In genomic region chr2:45123521-45124191, GRCh38 we compare ENCODE assay signal across 28 cellular contexts.
"Had no signal": no experiment of that assay in that cellular context is flagged by ENCODE, and none has a peak within 500 bp of the region (broad histone marks: within the 10 kb centered on the region; RNA-seq: fewer than 3 reads in every experiment).

No MANE protein-coding gene starts in this region.

- H3K27ac Mint-ChIP-seq: mesothelial cell of epicardium; naive B cell; natural killer cell treated with Interleukin-12 subunit alpha and Interleukin-12 subunit beta and Interleukin-15 and Interleukin-18, amount 100 ng/mL, for 72 hours; stimulated activated naive B cell treated with anti-CD40 and anti-IgM and Interleukin-4, amounts not matched to agents 10 μg/mL and 1 μg/mL and 100 μg/mL, for 72 hours; stimulated activated naive CD8-positive, alpha-beta T cell treated with anti-CD3 and anti-CD28 coated beads, Interleukin-15, amount 100 ng/mL, for 72 hours had no signal

- H3K4me2 ChIP-seq: hepatocyte had no signal

- H3K4me3 Mint-ChIP-seq: effector memory CD8-positive, alpha-beta T cell; mesothelial cell of epicardium; naive B cell; natural killer cell treated with Interleukin-12 subunit alpha and Interleukin-12 subunit beta and Interleukin-15 and Interleukin-18, amount 100 ng/mL, for 72 hours; neural crest cell; stimulated activated naive B cell treated with anti-CD40 and anti-IgM and Interleukin-4, amounts not matched to agents 10 μg/mL and 1 μg/mL and 100 μg/mL, for 72 hours; stimulated activated naive CD8-positive, alpha-beta T cell treated with anti-CD3 and anti-CD28 coated beads, Interleukin-15, amount 100 ng/mL, for 72 hours had no signal

- H3K9me3 ChIP-seq: gastrocnemius medialis, left lung, mucosa of descending colon, neutrophil, pancreas, right lobe of liver, suprapubic skin, transverse colon, upper lobe of right lung, uterus had no signal

- H3K79me2 ChIP-seq: hepatocyte had no signal

- H3K36me3 ChIP-seq: gastrocnemius medialis, left lung, neutrophil, pancreas, right lobe of liver, suprapubic skin, transverse colon, upper lobe of right lung, uterus had no signal

- H3K36me3 Mint-ChIP-seq: mesothelial cell of epicardium; naive B cell; natural killer cell treated with Interleukin-12 subunit alpha and Interleukin-12 subunit beta and Interleukin-15 and Interleukin-18, amount 100 ng/mL, for 72 hours; stimulated activated naive B cell treated with anti-CD40 and anti-IgM and Interleukin-4, amounts not matched to agents 10 μg/mL and 1 μg/mL and 100 μg/mL, for 72 hours had no signal

- H2AFZ ChIP-seq: hepatocyte had no signal

- H3K4me1 Mint-ChIP-seq: naive B cell; neural crest cell; stimulated activated naive CD8-positive, alpha-beta T cell treated with anti-CD3 and anti-CD28 coated beads, Interleukin-15, amount 100 ng/mL, for 72 hours had no signal

- FAIRE-seq: endometrium, kidney, pancreas, small intestine had no signal

- H3K4me1 ChIP-seq: gastrocnemius medialis, pancreas, right lobe of liver, suprapubic skin, transverse colon, upper lobe of right lung, uterus had no signal

- ATAC-seq: effector memory CD8-positive, alpha-beta T cell; gastrocnemius medialis; left cardiac atrium; left lung; mucosa of descending colon; natural killer cell treated with Interleukin-12 subunit alpha and Interleukin-12 subunit beta and Interleukin-15 and Interleukin-18, amount 100 ng/mL, for 72 hours; pancreas; right lobe of liver; stimulated activated naive B cell treated with anti-CD40 and anti-IgM and Interleukin-4, amounts not matched to agents 10 μg/mL and 1 μg/mL and 100 μg/mL, for 72 hours; stimulated activated naive CD8-positive, alpha-beta T cell treated with anti-CD3 and anti-CD28 coated beads, Interleukin-15, amount 100 ng/mL, for 72 hours; upper lobe of right lung had no signal

- H3K27me3 Mint-ChIP-seq: naive B cell; natural killer cell treated with Interleukin-12 subunit alpha and Interleukin-12 subunit beta and Interleukin-15 and Interleukin-18, amount 100 ng/mL, for 72 hours; stimulated activated naive B cell treated with anti-CD40 and anti-IgM and Interleukin-4, amounts not matched to agents 10 μg/mL and 1 μg/mL and 100 μg/mL, for 72 hours; stimulated activated naive CD8-positive, alpha-beta T cell treated with anti-CD3 and anti-CD28 coated beads, Interleukin-15, amount 100 ng/mL, for 72 hours had no signal

- H3K27me3 ChIP-seq: gastrocnemius medialis, hepatocyte, left lung, pancreas, right lobe of liver, suprapubic skin, transverse colon, upper lobe of right lung, uterus had no signal

- H3K9me3 Mint-ChIP-seq: effector memory CD8-positive, alpha-beta T cell; mesothelial cell of epicardium; stimulated activated naive B cell treated with anti-CD40 and anti-IgM and Interleukin-4, amounts not matched to agents 10 μg/mL and 1 μg/mL and 100 μg/mL, for 72 hours; stimulated activated naive CD8-positive, alpha-beta T cell treated with anti-CD3 and anti-CD28 coated beads, Interleukin-15, amount 100 ng/mL, for 72 hours had no signal

- DNase-seq: cortex of kidney; effector memory CD8-positive, alpha-beta T cell; foreskin fibroblast; gastrocnemius medialis; head of caudate nucleus; kidney; left cardiac atrium; left lung; mesenchymal stem cell; mucosa of descending colon; naive B cell; pancreas; right lobe of liver; small intestine; stimulated activated CD4-positive, alpha-beta T cell treated with anti-CD3 and anti-CD28 coated beads, Interleukin-15, amount 100 ng/mL, for 24 hours; stimulated activated CD4-positive, alpha-beta T cell treated with anti-CD3 and anti-CD28 coated beads, Interleukin-2, amount 100 ng/mL, for 48 hours; stimulated activated naive B cell treated with anti-CD40 and anti-IgM and Interleukin-4, amounts not matched to agents 10 μg/mL and 1 μg/mL and 100 μg/mL, for 72 hours; stimulated activated naive CD8-positive, alpha-beta T cell treated with anti-CD3 and anti-CD28 coated beads, Interleukin-15, amount 100 ng/mL, for 72 hours; transverse colon; upper lobe of right lung; uterus had no signal

- H3K27ac ChIP-seq: gastrocnemius medialis, hepatocyte, left lung, neutrophil, pancreas, right lobe of liver, suprapubic skin, transverse colon, upper lobe of right lung, uterus had no signal

- H3K4me3 ChIP-seq: gastrocnemius medialis, hepatocyte, left lung, mucosa of descending colon, pancreas, right lobe of liver, suprapubic skin, transverse colon, upper lobe of right lung, uterus had no signal
